ENCODE assay signal across 8 cellular contexts in genomic region chr11:75802913-75803820, GRCh38. TPM values are rescaled to one million over a fixed set of nuclear protein-coding genes. Genes with fewer than 3 reads are reported as not detected.
DNase-seq lines count a peak whose midpoint lies in the region; ATAC-seq and TF ChIP-seq lines count a peak whose summit lies in the region.

No MANE protein-coding gene starts in this region.

- no peaks in the 10 kb centered on the region for H3K36me3 Mint-ChIP-seq in activated CD4-positive, alpha-beta T cell treated with anti-CD3 and anti-CD28 coated beads, Interleukin-2, amount 10 ng/mL, durations not matched to agents 24 days and 14 days (ENCODE audit: low read depth)

- WGBS in right lobe of liver (ENCODE audit: insufficient coverage, low coverage, low lambda C conversion rate, missing lambda C conversion rate) = 17% methylated on average over 7 of the region's 10 CpGs

- H3K27me3 ChIP-seq in right lobe of liver = no peaks in the 10 kb centered on the region

- H3K36me3 ChIP-seq in right lobe of liver = peaks cover 0 to 34% (median 17%) of the 10 kb centered on the region in 4 donors

- peak; percentile 68 for ATAC-seq in HG02885 (IDR thresholded peaks at IDR 0.05; ENCODE audit: poor library complexity, unreplicated experiment)
- peak; percentile 88 to 96 (median 92) for ATAC-seq in right lobe of liver

- H3K4me3 ChIP-seq in coronary artery (no peak overlapping the region), right lobe of liver (no peak overlapping the region)

- intact Hi-C loops in activated CD4-positive, alpha-beta T cell treated with anti-CD3 and anti-CD28 coated beads, Interleukin-2, amount 10 ng/mL, durations not matched to agents 24 days and 14 days (cut with micrococcal nuclease) = loop anchor here (1.0 to 10.0 kb wide), 3 partner anchors 64 to 512 kb away; no protein-coding TSS in a partner anchor
- intact Hi-C loops in right lobe of liver (cut with DNase I) = loop anchor here in 1 of 2 donors (10.0 kb wide), 1 partner anchor 62 kb away; no protein-coding TSS in a partner anchor

- no peak for TF ChIP-seq POLR2A in right lobe of liver (IDR thresholded peaks at IDR 0.05)

- H3K9me3 Mint-ChIP-seq in activated CD4-positive, alpha-beta T cell treated with anti-CD3 and anti-CD28 coated beads, Interleukin-2, amount 10 ng/mL, durations not matched to agents 24 days and 14 days = no peaks in the 10 kb centered on the region

- no peaks in the 10 kb centered on the region for H3K4me1 ChIP-seq in right lobe of liver

- H3K27ac ChIP-seq in coronary artery = no peak overlapping the region
- H3K27ac ChIP-seq in right lobe of liver = no peak overlapping the region

- peak; percentile 85 for TF ChIP-seq CTCF in coronary artery (IDR thresholded peaks at IDR 0.05)
- TF ChIP-seq CTCF in right lobe of liver (IDR thresholded peaks at IDR 0.05) = peak; percentile 82 to 89 (median 86)

- no peaks in the 10 kb centered on the region for H3K27me3 Mint-ChIP-seq in activated CD4-positive, alpha-beta T cell treated with anti-CD3 and anti-CD28 coated beads, Interleukin-2, amount 10 ng/mL, durations not matched to agents 24 days and 14 days

- H3K4me1 Mint-ChIP-seq in activated CD4-positive, alpha-beta T cell treated with anti-CD3 and anti-CD28 coated beads, Interleukin-2, amount 10 ng/mL, durations not matched to agents 24 days and 14 days = peaks cover 18% of the 10 kb centered on the region

- H3K9me3 ChIP-seq in right lobe of liver = no peaks in the 10 kb centered on the region

- no peak overlapping the region for H3K27ac Mint-ChIP-seq in activated CD4-positive, alpha-beta T cell treated with anti-CD3 and anti-CD28 coated beads, Interleukin-2, amount 10 ng/mL, durations not matched to agents 24 days and 14 days

- DNase-seq in DMS 273 (lab: John Stamatoyannopoulos, UW; ENCODE audit: unreplicated experiment) (peak; percentile 68), DMS 273 treated with DMSO at 0.1 percent for 48 hours (lab: John Stamatoyannopoulos, UW) (no peak), NCI-H510A treated with DMSO at 0.1 percent for 48 hours (lab: John Stamatoyannopoulos, UW) (peak; percentile 65), coronary artery (ENCODE audit: low spot score) (no peak), right lobe of liver (peak in 2 of 3 donors; percentile 55 to 75)
- DNase-seq in activated CD4-positive, alpha-beta T cell treated with anti-CD3 and anti-CD28 coated beads, Interleukin-2, amount 10 ng/mL, durations not matched to agents 24 days and 14 days = peak; percentile 92
- DNase-seq in stimulated activated CD4-positive, alpha-beta T cell treated with anti-CD3 and anti-CD28 coated beads, TNF-alpha, amount 100 ng/mL, for 48 hours (ENCODE audit: low read depth in 3 of 3) = peak; percentile 40 to 59 (median 44)

- H3K4me3 Mint-ChIP-seq in activated CD4-positive, alpha-beta T cell treated with anti-CD3 and anti-CD28 coated beads, Interleukin-2, amount 10 ng/mL, durations not matched to agents 24 days and 14 days = no peak overlapping the region

RNA-seq across cellular contexts. Expression of gene UVRAG, which starts 11.8 kb away (rescaled TPM):
- 18.2 and 19.2 TPM in 2 replicates for total RNA-seq in activated CD4-positive, alpha-beta T cell treated with anti-CD3 and anti-CD28 coated beads, Interleukin-2, amount 10 ng/mL, durations not matched to agents 24 days and 14 days
- 10 to 100 TPM in 3 of 6 experiments, 1 to 10 TPM in 3; 8.8 to 12.6 (median 10.3) TPM for total RNA-seq in right lobe of liver

RNA-seq across cellular contexts. Expression of gene DGAT2, which starts 34.6 kb away (rescaled TPM):
- 7.3 and 8.6 TPM in 2 replicates for total RNA-seq in activated CD4-positive, alpha-beta T cell treated with anti-CD3 and anti-CD28 coated beads, Interleukin-2, amount 10 ng/mL, durations not matched to agents 24 days and 14 days
- total RNA-seq in right lobe of liver = 100 to 1,000 TPM in 5 of 6 experiments, 10 to 100 TPM in 1; 33.1 to 166 (median 124) TPM

Comparison
In these comparisons a context has a peak if more than half of its experiments do, and no peak if none do; other contexts are left out.
1. DNase-seq: peak in DMS 273 (single experiment), NCI-H510A treated with DMSO at 0.1 percent for 48 hours (single experiment), activated CD4-positive, alpha-beta T cell treated with anti-CD3 and anti-CD28 coated beads, Interleukin-2, amount 10 ng/mL, durations not matched to agents 24 days and 14 days (single experiment), right lobe of liver (2 of 3) and stimulated activated CD4-positive, alpha-beta T cell treated with anti-CD3 and anti-CD28 coated beads, TNF-alpha, amount 100 ng/mL, for 48 hours (3 of 3); none in DMS 273 treated with DMSO at 0.1 percent for 48 hours (single experiment) and coronary artery (single experiment).